In genomic region chr20:34022154-34022842, GRCh38 we compare ENCODE assay signal across 8 cellular contexts. TPM values are rescaled to one million over a fixed set of nuclear protein-coding genes. Genes with fewer than 3 reads are reported as not detected.
A peak's percentile ranks its signal among the peaks of the same experiment; 100 is the strongest.
DNase-seq lines count a peak whose midpoint lies in the region; ATAC-seq lines count a peak whose summit lies in the region.

No MANE protein-coding gene starts in this region.

- no peaks in the 10 kb centered on the region for H3K9me3 ChIP-seq in trophoblast cell (ENCODE audit: insufficient read depth, low read depth, low read length)

- peak; percentile 57 for ATAC-seq in GM21381 (IDR thresholded peaks at IDR 0.05; ENCODE audit: unreplicated experiment)
- ATAC-seq in GM19035 (IDR thresholded peaks at IDR 0.05; ENCODE audit: unreplicated experiment) = no peak

- H3K27me3 ChIP-seq in trophoblast cell (ENCODE audit: insufficient read depth, low read length) = no peaks in the 10 kb centered on the region

- WGBS in trophoblast cell (ENCODE audit: extremely low coverage, insufficient coverage, insufficient read length) = no CpG with 5 or more reads among the region's 4 CpGs

- no peak overlapping the region for H3K4me2 ChIP-seq in trophoblast cell (ENCODE audit: low read length)

- H4K91ac ChIP-seq in trophoblast cell (ENCODE audit: low read depth, low read length) = no peak overlapping the region

- H2BK12ac ChIP-seq in trophoblast cell (ENCODE audit: low read length) = no peak overlapping the region

- H2BK120ac ChIP-seq in trophoblast cell (ENCODE audit: insufficient read depth, low read length, poor library complexity) = no peak overlapping the region

- no peak overlapping the region for H2AK5ac ChIP-seq in trophoblast cell (ENCODE audit: low read length)

- peak; percentile 16 for DNase-seq in DMS 273 treated with DMSO at 0.1 percent for 48 hours (lab: John Stamatoyannopoulos, UW)
- DNase-seq in NCI-H226 = peak; percentile 11
- peak; percentile 53 to 73 for DNase-seq in T47D (ENCODE audit: low read depth in 1 of 2, low spot score in 1 of 2)
- DNase-seq in trophoblast cell = peak in 1 of 2 donors; percentile 15
- no peak for DNase-seq in retina
- DNase-seq in epidermal melanocyte (ENCODE audit: insufficient read length, low spot score) = no peak

- H4K12ac ChIP-seq in trophoblast cell (ENCODE audit: low read depth, low read length) = no peak overlapping the region

- H3K18ac ChIP-seq in trophoblast cell (ENCODE audit: low read length) = no peak overlapping the region

- no peaks in the 10 kb centered on the region for H3K79me1 ChIP-seq in trophoblast cell (ENCODE audit: low read length)

- H3K14ac ChIP-seq in trophoblast cell (ENCODE audit: low read length) = no peak overlapping the region

- in situ Hi-C loops in T47D (cut with HindIII; ENCODE audit: low pct_unique_long_range_greater_than_20kb, low sequenced_read_pairs) = no loop called here

- H3K23ac ChIP-seq in trophoblast cell (ENCODE audit: low read length) = no peak overlapping the region

- H3K36me3 ChIP-seq in trophoblast cell (ENCODE audit: control insufficient read depth in 1 of 2, insufficient read depth in 2 of 2, low read length in 2 of 2) = no peaks in the 10 kb centered on the region

- no peak overlapping the region for H2BK5ac ChIP-seq in trophoblast cell (ENCODE audit: low read depth, low read length, poor library complexity)

- no peak overlapping the region for H3K27ac ChIP-seq in trophoblast cell (ENCODE audit: low read depth, low read length)

- no peak overlapping the region for H2AFZ ChIP-seq in trophoblast cell (ENCODE audit: insufficient read depth, low read length, poor library complexity)

- no peak overlapping the region for H4K8ac ChIP-seq in trophoblast cell (ENCODE audit: low read depth, low read length)

- peaks cover 15% of the 10 kb centered on the region for H3K79me2 ChIP-seq in trophoblast cell (ENCODE audit: control insufficient read depth, insufficient read depth, low read length, poor library complexity)

- peaks cover 27 to 32% of the 10 kb centered on the region in 2 experiments for H3K4me1 ChIP-seq in trophoblast cell (ENCODE audit: control insufficient read depth in 1 of 2, insufficient read depth in 2 of 2, low read length in 2 of 2)

- peak overlapping the region; percentile 65 for H3K4ac ChIP-seq in trophoblast cell (ENCODE audit: low read depth, low read length)

- no peak overlapping the region for H3K4me3 ChIP-seq in trophoblast cell (ENCODE audit: low read depth, low read length)

- H3K9ac ChIP-seq in trophoblast cell (ENCODE audit: low read length) = no peak overlapping the region

RNA-seq across cellular contexts. Expression of gene RALY, which starts 28.6 kb away (rescaled TPM):
- 138 and 151 TPM in 2 replicates for polyA plus RNA-seq in trophoblast cell (2013)

Comparison
In these comparisons a context has a peak if more than half of its experiments do, and no peak if none do; other contexts are left out.
1. DNase-seq: peak in DMS 273 treated with DMSO at 0.1 percent for 48 hours (single experiment), NCI-H226 (single experiment) and T47D (2 of 2); none in retina (single experiment) and epidermal melanocyte (single experiment).